Comparison of ENCODE assay signal across 1 cellular context in the genomic region with DNA sequence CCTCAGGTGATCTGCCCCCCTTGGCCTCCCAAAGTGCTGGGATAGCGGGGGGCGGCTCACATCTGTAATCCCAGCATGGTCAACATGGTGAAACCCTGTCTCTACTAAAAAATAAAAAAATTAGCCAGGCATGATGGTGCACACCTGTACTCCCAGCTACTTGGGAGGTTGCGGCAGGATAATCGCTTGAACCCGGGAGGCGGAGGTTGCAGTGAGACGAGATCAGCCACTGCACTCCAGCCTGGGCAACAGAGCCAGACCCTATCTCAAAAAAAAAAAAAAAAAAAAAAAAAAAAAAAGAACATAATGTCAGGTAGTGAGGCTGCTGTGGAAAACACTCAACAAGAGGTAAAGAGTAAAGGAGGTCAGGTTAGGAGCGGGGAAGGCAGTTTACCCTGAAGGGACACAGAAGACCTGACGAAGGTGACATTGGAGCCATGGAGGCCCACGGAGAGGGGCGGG.
TF ChIP-seq lines count a peak whose summit lies in the region.

No MANE protein-coding gene starts in this region.

TF ChIP-seq in GM23338, 12 proteins besides CTCF, POLR2A, EP300 and RAD21:
- TF ChIP-seq POLR2AphosphoS5 (IDR thresholded peaks at IDR 0.05; ENCODE audit: low read depth), result peak; percentile 65
